ENCODE assay signal across 8 cellular contexts in genomic region chr18:13500227-13500865, GRCh38.
DNase-seq lines count a peak whose midpoint lies in the region; ATAC-seq and TF ChIP-seq lines count a peak whose summit lies in the region.

No MANE protein-coding gene starts in this region.

- no peak for TF ChIP-seq CTCF in activated CD8-positive, alpha-beta T cell treated with anti-CD3 and anti-CD28 coated beads for 36 hours (IDR thresholded peaks at IDR 0.05)

- CTCF ChIA-PET in activated CD4-positive, alpha-beta T cell treated with anti-CD3 and anti-CD28 coated beads, Interleukin-2, amount 10 ng/mL, durations not matched to agents 7 days and 5 days (lab: Charles Lee) = interaction anchor here (0.6 kb wide), 2 partner anchors 41 to 343 kb away, joined by 3 to 6 read pairs; no protein-coding TSS in a partner anchor
- CTCF ChIA-PET in activated CD8-positive, alpha-beta T cell treated with anti-CD3 and anti-CD28 coated beads for 36 hours (lab: Charles Lee) = no interaction called here

- H3K9me3 Mint-ChIP-seq in activated CD4-positive, alpha-beta T cell treated with anti-CD3 and anti-CD28 coated beads, Interleukin-2, amount 10 ng/mL, durations not matched to agents 7 days and 5 days = peaks cover 18% of the 10 kb centered on the region
- H3K9me3 Mint-ChIP-seq in activated CD8-positive, alpha-beta T cell treated with anti-CD3 and anti-CD28 coated beads for 36 hours = peaks cover 8% of the 10 kb centered on the region

- POLR2A ChIA-PET in activated CD4-positive, alpha-beta T cell treated with anti-CD3 and anti-CD28 coated beads, Interleukin-2, amount 10 ng/mL, durations not matched to agents 7 days and 5 days (lab: Charles Lee) = no interaction called here
- POLR2A ChIA-PET in activated CD8-positive, alpha-beta T cell treated with anti-CD3 and anti-CD28 coated beads for 36 hours (lab: Charles Lee) = no interaction called here

- intact Hi-C loops in activated CD8-positive, alpha-beta T cell treated with anti-CD3 and anti-CD28 coated beads for 36 hours (cut with micrococcal nuclease) = no loop called here

- H3K4me1 Mint-ChIP-seq in activated CD4-positive, alpha-beta T cell treated with anti-CD3 and anti-CD28 coated beads, Interleukin-2, amount 10 ng/mL, durations not matched to agents 7 days and 5 days = peaks cover 40% of the 10 kb centered on the region
- H3K4me1 Mint-ChIP-seq in activated CD8-positive, alpha-beta T cell treated with anti-CD3 and anti-CD28 coated beads for 36 hours (ENCODE audit: low read depth) = peaks cover 38% of the 10 kb centered on the region

- H3K27ac Mint-ChIP-seq in activated CD4-positive, alpha-beta T cell treated with anti-CD3 and anti-CD28 coated beads, Interleukin-2, amount 10 ng/mL, durations not matched to agents 7 days and 5 days = no peak overlapping the region
- H3K27ac Mint-ChIP-seq in activated CD8-positive, alpha-beta T cell treated with anti-CD3 and anti-CD28 coated beads for 36 hours = no peak overlapping the region

- peak; percentile 18 for DNase-seq in activated CD4-positive, alpha-beta T cell treated with anti-CD3 and anti-CD28 coated beads, Interleukin-2, amount 10 ng/mL, durations not matched to agents 7 days and 5 days
- no peak for DNase-seq in activated CD4-positive, alpha-beta T cell treated with anti-CD3 and anti-CD28 coated beads, Interleukin-2, amount 50 U/mL, for 4 hours
- peak; percentile 38 for DNase-seq in activated CD8-positive, alpha-beta T cell treated with anti-CD3 and anti-CD28 coated beads for 36 hours
- DNase-seq in iPS DF 4.7 (ENCODE audit: extremely low read depth, low spot score) = peak; percentile 71
- DNase-seq in smooth muscle cell of the brain vasculature (ENCODE audit: low read depth, low spot score) = peak; percentile 15
- no peak for DNase-seq in activated naive CD4-positive, alpha-beta T cell treated with anti-CD3 and anti-CD28 coated beads, Interleukin-2, amount 50 U/mL, for 16 hours
- DNase-seq in SIG-M5 treated with dmso at 0.1 percent for 504 hours (lab: John Stamatoyannopoulos, UW; ENCODE audit: unreplicated experiment) = no peak

- H3K27me3 Mint-ChIP-seq in activated CD4-positive, alpha-beta T cell treated with anti-CD3 and anti-CD28 coated beads, Interleukin-2, amount 10 ng/mL, durations not matched to agents 7 days and 5 days = no peaks in the 10 kb centered on the region
- H3K27me3 Mint-ChIP-seq in activated CD8-positive, alpha-beta T cell treated with anti-CD3 and anti-CD28 coated beads for 36 hours = no peaks in the 10 kb centered on the region

- H3K4me3 Mint-ChIP-seq in activated CD4-positive, alpha-beta T cell treated with anti-CD3 and anti-CD28 coated beads, Interleukin-2, amount 10 ng/mL, durations not matched to agents 7 days and 5 days = no peak overlapping the region
- H3K4me3 Mint-ChIP-seq in activated CD8-positive, alpha-beta T cell treated with anti-CD3 and anti-CD28 coated beads for 36 hours = no peak overlapping the region

- H3K36me3 Mint-ChIP-seq in activated CD4-positive, alpha-beta T cell treated with anti-CD3 and anti-CD28 coated beads, Interleukin-2, amount 10 ng/mL, durations not matched to agents 7 days and 5 days (ENCODE audit: low read depth) = peaks cover 36% of the 10 kb centered on the region
- H3K36me3 Mint-ChIP-seq in activated CD8-positive, alpha-beta T cell treated with anti-CD3 and anti-CD28 coated beads for 36 hours (ENCODE audit: low read depth) = peaks cover 32% of the 10 kb centered on the region

- ATAC-seq in activated CD8-positive, alpha-beta T cell treated with anti-CD3 and anti-CD28 coated beads for 36 hours = no peak
- no peak for ATAC-seq in GM21737 (IDR thresholded peaks at IDR 0.05; ENCODE audit: unreplicated experiment)

Comparison
In these comparisons a context has a peak if more than half of its experiments do, and no peak if none do; other contexts are left out.
1. DNase-seq: peak in activated CD4-positive, alpha-beta T cell treated with anti-CD3 and anti-CD28 coated beads, Interleukin-2, amount 10 ng/mL, durations not matched to agents 7 days and 5 days (single experiment), activated CD8-positive, alpha-beta T cell treated with anti-CD3 and anti-CD28 coated beads for 36 hours (single experiment), iPS DF 4.7 (single experiment) and smooth muscle cell of the brain vasculature (single experiment); none in activated CD4-positive, alpha-beta T cell treated with anti-CD3 and anti-CD28 coated beads, Interleukin-2, amount 50 U/mL, for 4 hours (0 of 2), activated naive CD4-positive, alpha-beta T cell treated with anti-CD3 and anti-CD28 coated beads, Interleukin-2, amount 50 U/mL, for 16 hours (single experiment) and SIG-M5 treated with dmso at 0.1 percent for 504 hours (single experiment).